Comparison of ENCODE assay signal across 23 cellular contexts in the genomic region with DNA sequence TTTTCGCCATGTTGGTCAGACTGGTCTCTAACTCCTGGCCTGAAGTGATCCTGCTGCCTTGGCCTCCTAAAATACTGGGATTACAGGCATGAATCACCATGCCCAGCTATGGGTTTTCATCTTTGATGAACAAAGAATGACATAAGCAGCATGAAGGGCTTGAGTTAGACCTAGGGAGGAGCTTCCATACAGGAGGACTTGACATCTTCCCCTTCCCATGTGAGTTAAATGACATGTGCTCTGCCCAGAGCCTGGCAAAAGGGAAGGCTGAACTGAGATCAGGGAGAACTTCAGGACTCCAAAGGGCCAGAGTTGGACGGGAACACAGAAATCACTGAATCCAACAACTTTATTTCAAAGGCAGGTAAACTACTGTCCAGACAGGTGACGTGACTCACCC. TPM values are rescaled to one million over a fixed set of nuclear protein-coding genes. Genes with fewer than 3 reads are reported as not detected.
A peak's percentile ranks its signal among the peaks of the same experiment; 100 is the strongest.
DNase-seq lines count a peak whose midpoint lies in the region; ATAC-seq and TF ChIP-seq lines count a peak whose summit lies in the region.
"Had no signal": no experiment of that assay in that cellular context is flagged by ENCODE, and none has a peak within 500 bp of the region (broad histone marks: within the 10 kb centered on the region; RNA-seq: fewer than 3 reads in every experiment).

No MANE protein-coding gene starts in this region.

- peaks cover 54% of the 10 kb centered on the region for H3K4me1 Mint-ChIP-seq in GM23338
- H3K4me1 Mint-ChIP-seq in activated naive CD4-positive, alpha-beta T cell treated with anti-CD3 and anti-CD28 coated beads for 36 hours (ENCODE audit: low read depth): peaks cover 13% of the 10 kb centered on the region

- ATAC-seq in GM23338: no peak
- ATAC-seq: stimulated activated naive B cell treated with anti-CD40 and anti-IgM and Interleukin-4, amounts not matched to agents 10 μg/mL and 1 μg/mL and 100 μg/mL, for 72 hours had no signal

- H3K4me1 ChIP-seq in BLaER1: peaks cover 30% of the 10 kb centered on the region
- peaks cover 39% of the 10 kb centered on the region for H3K4me1 ChIP-seq in GM23338 (ENCODE audit: insufficient read depth)
- peaks cover 5 to 18% of the 10 kb centered on the region in 2 donors for H3K4me1 ChIP-seq in muscle layer of duodenum (ENCODE audit: control insufficient read depth in 1 of 2, insufficient read depth in 2 of 2, low read length in 2 of 2)

- peak overlapping the region; percentile 97 for H2AFZ ChIP-seq in GM23338
- H2AFZ ChIP-seq: PC-9 had no signal

- H3K27me3 Mint-ChIP-seq in GM23338 (ENCODE audit: insufficient read depth, low read depth, poor library complexity): peaks cover 12% of the 10 kb centered on the region
- H3K27me3 Mint-ChIP-seq in activated naive CD4-positive, alpha-beta T cell treated with anti-CD3 and anti-CD28 coated beads for 36 hours (ENCODE audit: low read depth): no peaks in the 10 kb centered on the region

- H3K4me2 ChIP-seq in BLaER1 (peak overlapping the region; percentile 97), GM23338 (peak overlapping the region; percentile 84)
- H3K4me2 ChIP-seq: PC-9 had no signal

- peak overlapping the region; percentile 86 for H3K27ac ChIP-seq in BLaER1
- H3K27ac ChIP-seq in GM23338 (ENCODE audit: low read depth): 0 out of 2 replicates have a peak overlapping the region, but pooled peaks have one; percentile 14
- H3K27ac ChIP-seq in caudate nucleus (ENCODE audit: low read depth, low read length): peak overlapping the region; percentile 22
- peak overlapping the region; percentile 20 for H3K27ac ChIP-seq in muscle layer of duodenum (ENCODE audit: low read length)
- peak overlapping the region in 20 of 59 donors; percentile 12 to 92 (median 80) for H3K27ac ChIP-seq in dorsolateral prefrontal cortex
- H3K27ac ChIP-seq: neutrophil, PC-9 had no signal

- TF ChIP-seq CTCF in GM23338 (conservative IDR thresholded peaks at IDR 0.05; ENCODE audit: low read depth in 2 of 2): no peak
- TF ChIP-seq CTCF in dorsolateral prefrontal cortex (IDR thresholded peaks at IDR 0.05 in 54 of 56, conservative IDR thresholded peaks at IDR 0.05 in 2 of 56; ENCODE audit: low read depth in 1 of 56, partially characterized antibody in 56 of 56): no peak

- CTCF ChIA-PET in activated naive CD4-positive, alpha-beta T cell treated with anti-CD3 and anti-CD28 coated beads for 36 hours (lab: Charles Lee): interaction anchor here (1.1 to 4.0 kb wide), 2 partner anchors 83 to 181 kb away, joined by 3 to 34 read pairs; no protein-coding TSS in a partner anchor

- intact Hi-C loops in activated naive CD4-positive, alpha-beta T cell treated with anti-CD3 and anti-CD28 coated beads for 36 hours (cut with micrococcal nuclease): no loop called here
- intact Hi-C loops in dorsolateral prefrontal cortex (cut with DNase I): loop anchor here in 1 of 2 donors (10.0 kb wide), 1 partner anchor 109 kb away; a partner anchor contains a TSS

- H3K79me2 ChIP-seq in GM23338 (replicated peaks; ENCODE audit: insufficient read depth): no peaks in the 10 kb centered on the region

- no peaks in the 10 kb centered on the region for H3K9me3 Mint-ChIP-seq in GM23338
- no peaks in the 10 kb centered on the region for H3K9me3 Mint-ChIP-seq in activated naive CD4-positive, alpha-beta T cell treated with anti-CD3 and anti-CD28 coated beads for 36 hours
- H3K9me3 Mint-ChIP-seq: CD8-positive, alpha-beta memory T cell; stimulated activated naive B cell treated with anti-CD40 and anti-IgM and Interleukin-4, amounts not matched to agents 10 μg/mL and 1 μg/mL and 100 μg/mL, for 72 hours; type B pancreatic cell had no signal

- H3K36me3 ChIP-seq in BLaER1 (no peaks in the 10 kb centered on the region), GM23338 (ENCODE audit: insufficient read depth) (no peaks in the 10 kb centered on the region), muscle layer of duodenum (ENCODE audit: control insufficient read depth in 1 of 2, insufficient read depth in 2 of 2, low read length in 2 of 2) (no peaks in the 10 kb centered on the region)
- H3K36me3 ChIP-seq: neutrophil had no signal

- H3K27ac Mint-ChIP-seq in GM23338: no peak overlapping the region
- H3K27ac Mint-ChIP-seq in activated naive CD4-positive, alpha-beta T cell treated with anti-CD3 and anti-CD28 coated beads for 36 hours: no peak overlapping the region
- H3K27ac Mint-ChIP-seq: type B pancreatic cell had no signal

- H3K36me3 Mint-ChIP-seq in GM23338 (ENCODE audit: low read depth): no peaks in the 10 kb centered on the region; the same call in 2 of the 3 replicates
- H3K36me3 Mint-ChIP-seq in activated naive CD4-positive, alpha-beta T cell treated with anti-CD3 and anti-CD28 coated beads for 36 hours (ENCODE audit: low read depth): no peaks in the 10 kb centered on the region
- H3K36me3 Mint-ChIP-seq: CD8-positive, alpha-beta memory T cell; type B pancreatic cell had no signal

- H3K27me3 ChIP-seq in BLaER1: no peaks in the 10 kb centered on the region
- no peaks in the 10 kb centered on the region for H3K27me3 ChIP-seq in GM23338 (ENCODE audit: insufficient read depth)
- H3K27me3 ChIP-seq in muscle layer of duodenum (ENCODE audit: low read depth, low read length): no peaks in the 10 kb centered on the region
- H3K27me3 ChIP-seq in dorsolateral prefrontal cortex: no peaks in the 10 kb centered on the region

- peak overlapping the region; percentile 53; the same call in 2 of the 3 replicates for H3K4me3 Mint-ChIP-seq in GM23338
- no peak overlapping the region for H3K4me3 Mint-ChIP-seq in activated naive CD4-positive, alpha-beta T cell treated with anti-CD3 and anti-CD28 coated beads for 36 hours
- H3K4me3 Mint-ChIP-seq: CD8-positive, alpha-beta memory T cell; type B pancreatic cell had no signal

- DNase-seq in GM23338 (ENCODE audit: low spot score) (no peak), caudate nucleus (lab: John Stamatoyannopoulos, UW) (no peak), NCI-H1105 treated with DMSO at 0.1 percent for 48 hours (lab: John Stamatoyannopoulos, UW) (no peak), dorsolateral prefrontal cortex (no peak), occipital lobe (lab: John Stamatoyannopoulos, UW) (no peak)
- no peak for DNase-seq in activated naive CD4-positive, alpha-beta T cell treated with anti-CD3 and anti-CD28 coated beads for 36 hours
- DNase-seq: activated CD4-positive, alpha-beta T cell treated with anti-CD3 and anti-CD28 coated beads for 4 hours; activated effector memory CD4-positive, alpha-beta T cell treated with anti-CD3 and anti-CD28 coated beads, Interleukin-2, amount 50 U/mL, for 16 hours; CD8-positive, alpha-beta memory T cell; HCEC 1CT; left cardiac atrium; NCI-H1092 treated with DMSO at 0.1 percent for 48 hours; NCI-H2107; NCI-H748 treated with DMSO at 0.1 percent for 48 hours; stimulated activated naive B cell treated with anti-CD40 and anti-IgM and Interleukin-4, amounts not matched to agents 10 μg/mL and 1 μg/mL and 100 μg/mL, for 72 hours; T-helper 9 cell had no signal

- no peak overlapping the region for H3K4me3 ChIP-seq in BLaER1
- peak overlapping the region; percentile 27 for H3K4me3 ChIP-seq in GM23338
- no peak overlapping the region for H3K4me3 ChIP-seq in muscle layer of duodenum (ENCODE audit: low read depth in 1 of 2, low read length in 2 of 2)
- peak overlapping the region in 1 of 59 donors; percentile 4 for H3K4me3 ChIP-seq in dorsolateral prefrontal cortex
- H3K4me3 ChIP-seq: PC-9 had no signal

- H3K9me3 ChIP-seq in BLaER1 (no peaks in the 10 kb centered on the region), muscle layer of duodenum (ENCODE audit: control insufficient read depth in 1 of 2, low read length in 2 of 2) (no peaks in the 10 kb centered on the region)
- H3K9me3 ChIP-seq: neutrophil had no signal

- no peaks in the 10 kb centered on the region for H4K20me1 ChIP-seq in BLaER1
- no peaks in the 10 kb centered on the region for H4K20me1 ChIP-seq in GM23338 (replicated peaks; ENCODE audit: insufficient read depth)

- 0 out of 2 replicates have a peak, but pooled peaks cover 5% of the 10 kb centered on the region for H3F3A ChIP-seq in GM23338 (replicated peaks; ENCODE audit: low read depth)

- H3K9ac ChIP-seq in BLaER1: no peak overlapping the region; the same call in 1 of the 2 replicates

- H3K9me2 ChIP-seq in GM23338 (ENCODE audit: insufficient read depth): no peaks in the 10 kb centered on the region

TF ChIP-seq in GM23338, 12 proteins besides CTCF, POLR2A, EP300 and RAD21:
- no peak for TF ChIP-seq ZNF114 (CRISPR knock-in tag; IDR thresholded peaks at IDR 0.05)

RNA-seq across cellular contexts. Expression of a gene that starts 7.4 kb away (rescaled TPM):
- total RNA-seq in GM23338 (2014; rRNA removed; shearing (Covaris generic)): 0.50 and 0.69 TPM in 2 replicates
- polyA plus RNA-seq in GM23338 (2016; fragmentation: Nextera tagmentation; extraction: Ambion mirVana): 0.78 and 0.89 TPM in 2 replicates
- total RNA-seq in activated naive CD4-positive, alpha-beta T cell treated with anti-CD3 and anti-CD28 coated beads for 36 hours: under 1 TPM in 1 of 2 experiments, not detected in 1; 0.07 TPM
- total RNA-seq in dorsolateral prefrontal cortex (1 to 10 TPM in 50 of 120 experiments, under 1 TPM in 68, not detected in 2; 0.18 to 3.4 (median 0.90) TPM), occipital lobe (0.62 TPM)
- total RNA-seq: Daoy, SK-MEL-5 had no signal
- polyA plus RNA-seq: CD8-positive, alpha-beta memory T cell had no signal

RNA-seq across cellular contexts. Expression of a gene that starts 26.1 kb away (rescaled TPM):
- total RNA-seq in GM23338 (2014; rRNA removed; shearing (Covaris generic)): 42.8 and 51.3 TPM in 2 replicates
- 16.8 and 17.7 TPM in 2 replicates for polyA plus RNA-seq in GM23338 (2016; fragmentation: Nextera tagmentation; extraction: Ambion mirVana)
- under 1 TPM in 1 of 2 experiments, not detected in 1; 0.27 TPM for total RNA-seq in activated naive CD4-positive, alpha-beta T cell treated with anti-CD3 and anti-CD28 coated beads for 36 hours
- total RNA-seq in dorsolateral prefrontal cortex (10 to 100 TPM in 25 of 120 experiments, 1 to 10 TPM in 95; 3.5 to 15.6 (median 8.0) TPM), occipital lobe (12.5 TPM)
- polyA plus RNA-seq: CD8-positive, alpha-beta memory T cell had no signal

RNA-seq across cellular contexts. Expression of a gene that starts 31.1 kb away (rescaled TPM):
- 45.9 and 47.5 TPM in 2 replicates for total RNA-seq in GM23338 (2014; rRNA removed; shearing (Covaris generic))
- 36.0 and 37.4 TPM in 2 replicates for polyA plus RNA-seq in GM23338 (2016; fragmentation: Nextera tagmentation; extraction: Ambion mirVana)
- 10 to 100 TPM; 27.4 to 29.4 TPM for total RNA-seq in activated naive CD4-positive, alpha-beta T cell treated with anti-CD3 and anti-CD28 coated beads for 36 hours
- total RNA-seq in dorsolateral prefrontal cortex (10 to 100 TPM; 44.1 to 95.7 (median 60.5) TPM), occipital lobe (25.9 TPM)

RNA-seq across cellular contexts. Expression of a gene that starts 31.2 kb away (rescaled TPM):
- total RNA-seq in GM23338 (2014; rRNA removed; shearing (Covaris generic)): 87.1 and 104 TPM in 2 replicates
- polyA plus RNA-seq in GM23338 (2016; fragmentation: Nextera tagmentation; extraction: Ambion mirVana): 52.1 and 58.2 TPM in 2 replicates
- total RNA-seq in activated naive CD4-positive, alpha-beta T cell treated with anti-CD3 and anti-CD28 coated beads for 36 hours: 100 to 1,000 TPM in 1 of 2 experiments, 10 to 100 TPM in 1; 97.8 to 101 TPM
- total RNA-seq in dorsolateral prefrontal cortex (100 to 1,000 TPM; 107 to 252 (median 197) TPM), occipital lobe (143 TPM)
